15 cellular contexts compared by ENCODE assay signal in genomic region chr14:61602733-61603077, GRCh38.
DNase-seq lines count a peak whose midpoint lies in the region; ATAC-seq, FAIRE-seq and TF ChIP-seq lines count a peak whose summit lies in the region.
"Had no signal": no experiment of that assay in that cellular context is flagged by ENCODE, and none has a peak within 500 bp of the region (broad histone marks: within the 10 kb centered on the region; RNA-seq: fewer than 3 reads in every experiment).

No MANE protein-coding gene starts in this region.

- TF ChIP-seq EP300 in GM12878 (IDR thresholded peaks at IDR 0.05; ENCODE audit: borderline replicate concordance in 1 of 2, control insufficient read depth in 1 of 2, low read depth in 2 of 2, low read length in 2 of 2) = no peak

- H3K4me1 ChIP-seq in DOHH2 (ENCODE audit: control insufficient read depth, low read length) (peaks cover 61% of the 10 kb centered on the region), GM12878 (ENCODE audit: control insufficient read depth, insufficient read depth, low read length) (peaks cover 8% of the 10 kb centered on the region), pancreas (peaks cover 0 to 37% (median 5%) of the 10 kb centered on the region in 3 donors), BE2C (peaks cover 39% of the 10 kb centered on the region)

- H4K20me1 ChIP-seq in DOHH2 (ENCODE audit: control insufficient read depth, insufficient read depth, low read depth, low read length) = no peaks in the 10 kb centered on the region
- no peaks in the 10 kb centered on the region for H4K20me1 ChIP-seq in GM12878 (ENCODE audit: control insufficient read depth, insufficient read depth)

- SMC1A ChIA-PET in GM12878 (lab: Charles Lee; ENCODE audit: uncharacterized antibody, unreplicated experiment) = interaction anchor here (0.7 to 3.3 kb wide), 10 partner anchors 13 to 91 kb away, joined by 3 to 16 read pairs (median 4); no protein-coding TSS in a partner anchor

- H3K4me2 ChIP-seq in DOHH2 (ENCODE audit: low read length) (peak overlapping the region; percentile 35), GM12878 (ENCODE audit: control insufficient read depth, insufficient read depth) (no peak overlapping the region)

- no TSS peak for BruUV-seq in GM12878 (replicated peaks; lab: Mats Ljungman, UMichigan)

- DNase-seq in NCI-H2227 (lab: John Stamatoyannopoulos, UW; ENCODE audit: unreplicated experiment) (peak; percentile 62), GM12878 (ENCODE audit: low read depth, low spot score) (no peak), pancreas (no peak), substantia nigra (lab: John Stamatoyannopoulos, UW) (no peak), BE2C (no peak), putamen (ENCODE audit: low spot score) (no peak)
- no peak for DNase-seq in activated CD4-positive, alpha-beta T cell treated with anti-CD3 and anti-CD28 coated beads, Interleukin-2, amount 50 U/mL, for 1 hour
- DNase-seq: activated T-cell treated with anti-CD3 and anti-CD28 coated beads, Interleukin-2, amount 50 U/mL, for 72 hours; CD8-positive, alpha-beta T cell; central memory CD4-positive, alpha-beta T cell; naive thymus-derived CD8-positive, alpha-beta T cell; NCI-H1092 treated with DMSO at 0.1 percent for 48 hours; Peyer's patch; stimulated activated CD4-positive, alpha-beta T cell treated with anti-CD3 and anti-CD28 coated beads, Interleukin-4, amount 100 ng/mL, for 24 hours had no signal

- H3F3A ChIP-seq in DOHH2 (ENCODE audit: control insufficient read depth, insufficient read depth) = no peaks in the 10 kb centered on the region; the same call in 1 of the 2 replicates

- H3K4me3 ChIP-seq in DOHH2 (ENCODE audit: low read length) (no peak overlapping the region), GM12878 (no peak overlapping the region), pancreas (no peak overlapping the region), BE2C (ENCODE audit: low read depth, low read length) (no peak overlapping the region)

- intact Hi-C loops in GM12878 (cut with micrococcal nuclease; ENCODE audit: unreplicated experiment) = loop anchor here (2.0 kb wide), 1 partner anchor 60 kb away; no protein-coding TSS in a partner anchor
- intact Hi-C loops in pancreas (cut with DNase I) = no loop called here

- POLR2A ChIA-PET in GM12878 (lab: Charles Lee) = interaction anchor here (1.3 to 1.6 kb wide), 2 partner anchors 9 to 117 kb away, joined by 3 to 4 read pairs; no protein-coding TSS in a partner anchor

- FAIRE-seq in GM12878 (lab: Jason Lieb, UNC) = no peak
- no peak for FAIRE-seq in pancreas (lab: Jason Lieb, UNC)

- H3K9me3 ChIP-seq in DOHH2 (ENCODE audit: control insufficient read depth, insufficient read depth, low read length) (no peaks in the 10 kb centered on the region), GM12878 (replicated peaks; ENCODE audit: control insufficient read depth, insufficient read depth, low read length) (no peaks in the 10 kb centered on the region; the same call in 2 of the 3 replicates), pancreas (no peaks in the 10 kb centered on the region), BE2C (no peaks in the 10 kb centered on the region)
- H3K9me3 ChIP-seq: Peyer's patch had no signal

- CTCF ChIA-PET in GM12878 (lab: Yijun Ruan, JAX) = no interaction called here

- H3K27me3 ChIP-seq in DOHH2 (ENCODE audit: control insufficient read depth, low read length) (no peaks in the 10 kb centered on the region), GM12878 (replicated peaks in 1 of 2; ENCODE audit: control insufficient read depth in 2 of 2, insufficient read depth in 2 of 2, low read length in 1 of 2) (no peaks in the 10 kb centered on the region), pancreas (no peaks in the 10 kb centered on the region), BE2C (no peaks in the 10 kb centered on the region)
- H3K27me3 ChIP-seq: Peyer's patch had no signal

- no peaks in the 10 kb centered on the region for H3K36me3 ChIP-seq in DOHH2 (ENCODE audit: control insufficient read depth, low read length)
- H3K36me3 ChIP-seq in GM12878 (ENCODE audit: control insufficient read depth in 2 of 2, insufficient read depth in 2 of 2, low read length in 1 of 2) = no peaks in the 10 kb centered on the region
- no peaks in the 10 kb centered on the region for H3K36me3 ChIP-seq in pancreas
- H3K36me3 ChIP-seq in BE2C = no peaks in the 10 kb centered on the region
- H3K36me3 ChIP-seq: Peyer's patch had no signal

- no peaks in the 10 kb centered on the region for H3K9me2 ChIP-seq in DOHH2 (replicated peaks; ENCODE audit: control insufficient read depth, low read length)

- no peak for TF ChIP-seq POLR2A in GM12878 (IDR thresholded peaks at IDR 0.05; ENCODE audit: low read depth, low read length)

- no peak for TF ChIP-seq RAD21 in GM12878 (IDR thresholded peaks at IDR 0.05; ENCODE audit: insufficient read depth, low read depth, low read length)

- in situ Hi-C loops in GM12878 (cut with MboI) = no loop called here

- 40% methylated on average over 1 of the region's 1 CpG for WGBS in GM12878 (ENCODE audit: insufficient coverage, insufficient replicate concordance, low lambda C conversion rate, missing lambda C conversion rate)
- WGBS in pancreas, 2 donors = 21 to 31% methylated on average over 1 of the region's 1 CpG

- TF ChIP-seq CTCF in DOHH2 (IDR thresholded peaks at IDR 0.05; ENCODE audit: low read depth, low read length, poor library complexity, severe bottlenecking) (no peak), GM12878 (IDR thresholded peaks at IDR 0.05 in 2 of 3, conservative IDR thresholded peaks at IDR 0.05 in 1 of 3; ENCODE audit: control insufficient read depth in 2 of 3, extremely low read depth in 1 of 3, insufficient read depth in 1 of 3, low read depth in 3 of 3, low read length in 3 of 3) (no peak), pancreas (IDR thresholded peaks at IDR 0.05) (no peak), BE2C (IDR thresholded peaks at IDR 0.05; ENCODE audit: low read depth, low read length) (no peak)

- no peak overlapping the region for H3K9ac ChIP-seq in GM12878 (ENCODE audit: control insufficient read depth, insufficient read depth, low read length)

- ATAC-seq in GM12878 (peak; percentile 21; the same call in 2 of the 3 replicates), pancreas (peak in 3 of 4 donors; percentile 58 to 75 (median 70))
- ATAC-seq: activated T-cell treated with anti-CD3 and anti-CD28 coated beads, Interleukin-2, amount 50 U/mL, for 72 hours; CD8-positive, alpha-beta T cell; naive thymus-derived CD8-positive, alpha-beta T cell had no signal

- no peak overlapping the region for H2AFZ ChIP-seq in GM12878 (ENCODE audit: control insufficient read depth, low read depth, low read length)

- no peaks in the 10 kb centered on the region for H3K79me2 ChIP-seq in DOHH2 (ENCODE audit: control insufficient read depth, low read length)
- no peaks in the 10 kb centered on the region for H3K79me2 ChIP-seq in GM12878 (ENCODE audit: control insufficient read depth, insufficient read depth, low read length)

- RAD21 ChIA-PET in GM12878 (lab: Charles Lee; ENCODE audit: unreplicated experiment) = interaction anchor here (1.0 to 1.4 kb wide), 2 partner anchors 28 to 59 kb away, joined by 3 read pairs; no protein-coding TSS in a partner anchor

- H3K27ac ChIP-seq in DOHH2 (ENCODE audit: low read depth, low read length) (no peak overlapping the region), GM12878 (ENCODE audit: control insufficient read depth, insufficient read depth) (no peak overlapping the region), pancreas (peak overlapping the region in 3 of 4 donors; percentile 12 to 57 (median 51)), substantia nigra (ENCODE audit: low read depth, low read length, poor library complexity, severe bottlenecking) (no peak overlapping the region)

TF ChIP-seq in GM12878, 131 proteins besides CTCF, POLR2A, EP300 and RAD21:
- TF ChIP-seq NR2F1 (conservative IDR thresholded peaks at IDR 0.05) = peak; percentile 20; the same call in 1 of the 2 replicates
- TF ChIP-seq SMARCA5 (IDR thresholded peaks at IDR 0.05) = no peak
- peak; percentile 43; the same call in 1 of the 2 replicates for TF ChIP-seq BACH1 (IDR thresholded peaks at IDR 0.05; ENCODE audit: borderline replicate concordance)
- TF ChIP-seq, protein P1, sequence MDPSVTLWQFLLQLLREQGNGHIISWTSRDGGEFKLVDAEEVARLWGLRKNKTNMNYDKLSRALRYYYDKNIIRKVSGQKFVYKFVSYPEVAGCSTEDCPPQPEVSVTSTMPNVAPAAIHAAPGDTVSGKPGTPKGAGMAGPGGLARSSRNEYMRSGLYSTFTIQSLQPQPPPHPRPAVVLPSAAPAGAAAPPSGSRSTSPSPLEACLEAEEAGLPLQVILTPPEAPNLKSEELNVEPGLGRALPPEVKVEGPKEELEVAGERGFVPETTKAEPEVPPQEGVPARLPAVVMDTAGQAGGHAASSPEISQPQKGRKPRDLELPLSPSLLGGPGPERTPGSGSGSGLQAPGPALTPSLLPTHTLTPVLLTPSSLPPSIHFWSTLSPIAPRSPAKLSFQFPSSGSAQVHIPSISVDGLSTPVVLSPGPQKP (IDR thresholded peaks at IDR 0.05; ENCODE audit: low read depth, low read length) = no peak
TF ChIP-seq in GM12878: peak in this region for 2.

Comparison
In these comparisons a context has a peak if more than half of its experiments do, and no peak if none do; other contexts are left out.
1. H3K27ac ChIP-seq: peak in pancreas (3 of 4); none in DOHH2 (single experiment), GM12878 (single experiment) and substantia nigra (single experiment).